In the genomic region with DNA sequence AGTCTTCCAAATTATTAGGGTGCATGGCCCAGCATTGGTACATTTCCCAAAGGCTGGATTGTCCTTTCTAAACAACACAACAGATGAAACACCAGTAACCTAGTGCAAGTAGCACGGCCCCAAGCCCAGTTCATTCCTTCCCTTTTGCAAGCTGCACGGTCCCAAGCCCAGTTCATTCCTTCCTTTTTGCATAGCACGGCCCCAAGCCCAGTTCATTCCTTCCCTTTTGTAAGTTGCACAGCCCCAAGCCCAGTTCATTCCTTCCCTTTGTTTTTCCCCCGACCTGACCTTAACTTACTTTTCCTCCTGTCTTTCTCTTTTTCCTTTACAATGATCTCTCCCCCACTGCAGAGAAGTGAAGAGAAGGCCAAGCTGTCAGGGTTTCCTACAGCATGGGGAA, we compare ENCODE assay signal across 15 cellular contexts.
"Had no signal": no experiment of that assay in that cellular context is flagged by ENCODE, and none has a peak within 500 bp of the region (broad histone marks: within the 10 kb centered on the region; RNA-seq: fewer than 3 reads in every experiment).

No MANE protein-coding gene starts in this region.

- H3K9me3 Mint-ChIP-seq: activated T-helper 17 cell treated with anti-CD3 and anti-CD28 coated beads, Interleukin-2, amount 50 U/mL, for 72 hours; stimulated activated naive B cell treated with anti-CD40 and anti-IgM and Interleukin-4, amounts not matched to agents 10 μg/mL and 1 μg/mL and 100 μg/mL, for 72 hours had no signal

- H3K4me3 ChIP-seq: hepatocyte, thyroid gland had no signal

- H3K27ac ChIP-seq: epithelial cell of prostate, foreskin keratinocyte, thyroid gland had no signal

- H3K27ac Mint-ChIP-seq: nephron progenitor cell; stimulated activated naive B cell treated with anti-CD40 and anti-IgM and Interleukin-4, amounts not matched to agents 10 μg/mL and 1 μg/mL and 100 μg/mL, for 72 hours had no signal

- H3K27me3 Mint-ChIP-seq: activated T-helper 17 cell treated with anti-CD3 and anti-CD28 coated beads, Interleukin-2, amount 50 U/mL, for 72 hours had no signal

- ATAC-seq: foreskin keratinocyte; stimulated activated naive B cell treated with anti-CD40 and anti-IgM and Interleukin-4, amounts not matched to agents 10 μg/mL and 1 μg/mL and 100 μg/mL, for 72 hours had no signal

- H3K27me3 ChIP-seq: foreskin keratinocyte, hepatocyte, thyroid gland had no signal

- DNase-seq: activated CD4-positive, alpha-beta T cell treated with anti-CD3 and anti-CD28 coated beads, Interleukin-2, amount 10 ng/mL, durations not matched to agents 7 days and 5 days; activated naive CD4-positive, alpha-beta T cell treated with anti-CD3 and anti-CD28 coated beads, Interleukin-2, amount 50 U/mL, for 16 hours; activated T-cell treated with anti-CD3 and anti-CD28 coated beads for 4 hours; amniotic stem cell; dermis blood vessel endothelial cell; foreskin keratinocyte; left cardiac atrium; nephron progenitor cell; occipital lobe; stimulated activated naive B cell treated with anti-CD40 and anti-IgM and Interleukin-4, amounts not matched to agents 10 μg/mL and 1 μg/mL and 100 μg/mL, for 72 hours; SW 1271; thyroid gland had no signal

- H3K36me3 ChIP-seq: thyroid gland had no signal

- H3K4me1 ChIP-seq: foreskin keratinocyte had no signal

- H3K4me1 Mint-ChIP-seq: nephron progenitor cell had no signal

- H3K9me3 ChIP-seq: thyroid gland had no signal

- H3K4me3 Mint-ChIP-seq: activated CD4-positive, alpha-beta T cell treated with anti-CD3 and anti-CD28 coated beads, Interleukin-2, amount 10 ng/mL, durations not matched to agents 7 days and 5 days; activated T-helper 17 cell treated with anti-CD3 and anti-CD28 coated beads, Interleukin-2, amount 50 U/mL, for 72 hours; nephron progenitor cell; stimulated activated naive B cell treated with anti-CD40 and anti-IgM and Interleukin-4, amounts not matched to agents 10 μg/mL and 1 μg/mL and 100 μg/mL, for 72 hours had no signal
